9 cellular contexts compared by ENCODE assay signal in genomic region chr10:93080350-93081046, GRCh38. TPM values are rescaled to one million over a fixed set of nuclear protein-coding genes. Genes with fewer than 3 reads are reported as not detected.
A peak's percentile ranks its signal among the peaks of the same experiment; 100 is the strongest.
DNase-seq lines count a peak whose midpoint lies in the region; ATAC-seq, FAIRE-seq and TF ChIP-seq lines count a peak whose summit lies in the region.
"Had no signal": no experiment of that assay in that cellular context is flagged by ENCODE, and none has a peak within 500 bp of the region (broad histone marks: within the 10 kb centered on the region; RNA-seq: fewer than 3 reads in every experiment).

No MANE protein-coding gene starts in this region.

- no peaks in the 10 kb centered on the region for H3K36me3 ChIP-seq in H7 (replicated peaks; ENCODE audit: control insufficient read depth, insufficient read depth, low read length)

- DNase-seq in COLO829 (ENCODE audit: low spot score) (peak; percentile 35), H7 (peak; percentile 92), RCC 7860 (ENCODE audit: low spot score) (peak; percentile 50), glutamatergic neuron (peak; percentile 68), pons (ENCODE audit: low spot score) (peak; percentile 20), H4 (ENCODE audit: low spot score) (no peak)
- DNase-seq in activated gamma-delta T cell treated with anti-CD3 and anti-CD28 coated beads, Interleukin-2, amount 50 U/mL, for 16 hours (ENCODE audit: low read depth), result peak; percentile 20

- peak overlapping the region; percentile 59 for H3K27ac Mint-ChIP-seq in glutamatergic neuron (ENCODE audit: unreplicated experiment)

- H3K4me3 ChIP-seq in H7 (ENCODE audit: insufficient read depth, low read depth, low read length), result no peak overlapping the region
- H3K4me3 ChIP-seq: SK-N-MC had no signal

- FAIRE-seq in RCC 7860 (lab: Jason Lieb, UNC), result no peak

- H3K9me3 Mint-ChIP-seq in glutamatergic neuron (ENCODE audit: unreplicated experiment), result peaks cover 3% of the 10 kb centered on the region

- peaks cover 5% of the 10 kb centered on the region for H3K4me1 Mint-ChIP-seq in glutamatergic neuron (ENCODE audit: low read depth, unreplicated experiment)

- no peaks in the 10 kb centered on the region for H3K36me3 Mint-ChIP-seq in glutamatergic neuron (ENCODE audit: unreplicated experiment)

- peaks cover 11% of the 10 kb centered on the region for H3K27me3 ChIP-seq in H7 (ENCODE audit: control insufficient read depth, insufficient read depth, low read length)

- no peak overlapping the region for H3K4me3 Mint-ChIP-seq in glutamatergic neuron (ENCODE audit: unreplicated experiment)

- TF ChIP-seq CTCF in glutamatergic neuron (IDR thresholded peaks at IDR 0.05; ENCODE audit: partially characterized antibody, unreplicated experiment), result peak; percentile 91

- ATAC-seq in HG02623 (IDR thresholded peaks at IDR 0.05; ENCODE audit: unreplicated experiment), result no peak

- peaks cover 11% of the 10 kb centered on the region for H3K27me3 Mint-ChIP-seq in glutamatergic neuron (ENCODE audit: unreplicated experiment)

RNA-seq across cellular contexts. Expression of gene CYP26A1, which starts 6.8 kb away (rescaled TPM):
- total RNA-seq in H7 (2014; rRNA removed; shearing (Covaris generic)), result 44.4 and 190 TPM in 2 replicates
- total RNA-seq in glutamatergic neuron (ENCODE audit: unreplicated experiment), result 4.2 TPM
- total RNA-seq in H4 (2014; rRNA removed; shearing (Covaris generic)), result not detected in 2 replicates

RNA-seq across cellular contexts. Expression of gene CYP26C1, which starts 19.9 kb away (rescaled TPM):
- total RNA-seq in H7 (2014; rRNA removed; shearing (Covaris generic)), result 0.26 and 0.28 TPM in 2 replicates
- total RNA-seq in glutamatergic neuron (ENCODE audit: unreplicated experiment), result 0.10 TPM
- not detected in 2 replicates for total RNA-seq in H4 (2014; rRNA removed; shearing (Covaris generic))
